In genomic region chr20:14948416-14948815, GRCh38 we compare ENCODE assay signal across 18 cellular contexts.
DNase-seq lines count a peak whose midpoint lies in the region; ATAC-seq lines count a peak whose summit lies in the region.
"Had no signal": no experiment of that assay in that cellular context is flagged by ENCODE, and none has a peak within 500 bp of the region (broad histone marks: within the 10 kb centered on the region; RNA-seq: fewer than 3 reads in every experiment).

No MANE protein-coding gene starts in this region.

- ATAC-seq in left lobe of liver (peak; percentile 89), Right ventricle myocardium inferior (no peak)
- no peak for ATAC-seq in activated T-cell treated with anti-CD3 and anti-CD28 coated beads, Interleukin-2, amount 50 U/mL, for 4 hours
- ATAC-seq: body of pancreas, left ventricle myocardium superior had no signal

- intact Hi-C loops in Right ventricle myocardium inferior (cut with DNase I) = no loop called here

- no peaks in the 10 kb centered on the region for H3K36me3 Mint-ChIP-seq in activated T-cell treated with anti-CD3 and anti-CD28 coated beads, Interleukin-2, amount 50 U/mL, for 4 hours (ENCODE audit: insufficient read depth)
- H3K36me3 Mint-ChIP-seq: CD14-positive monocyte had no signal

- no peaks in the 10 kb centered on the region for H3K4me1 Mint-ChIP-seq in activated T-cell treated with anti-CD3 and anti-CD28 coated beads, Interleukin-2, amount 50 U/mL, for 4 hours (ENCODE audit: low read depth)
- H3K4me1 Mint-ChIP-seq: CD14-positive monocyte had no signal

- peaks cover 4% of the 10 kb centered on the region for H3K9me3 Mint-ChIP-seq in activated T-cell treated with anti-CD3 and anti-CD28 coated beads, Interleukin-2, amount 50 U/mL, for 4 hours

- DNase-seq in DMS 273 (lab: John Stamatoyannopoulos, UW; ENCODE audit: unreplicated experiment) (peak; percentile 76), NAMALWA (ENCODE audit: low spot score) (peak; percentile 7), astrocyte of the hippocampus (ENCODE audit: low read depth, low spot score) (peak; percentile 5), left lobe of liver (ENCODE audit: low spot score) (no peak), Right ventricle myocardium inferior (ENCODE audit: missing footprints) (no peak), HuH-7 (ENCODE audit: low spot score) (no peak)
- DNase-seq in activated T-cell treated with anti-CD3 and anti-CD28 coated beads, Interleukin-2, amount 50 U/mL, for 4 hours = no peak
- no peak for DNase-seq in activated CD8-positive, alpha-beta memory T cell treated with anti-CD3 and anti-CD28 coated beads for 24 hours
- DNase-seq: activated CD8-positive, alpha-beta memory T cell treated with anti-CD3 and anti-CD28 coated beads, Interleukin-2, amount 50 U/mL, for 48 hours; HCEC 1CT; left ventricle myocardium superior; MG63; NCI-H526 treated with DMSO at 0.1 percent for 48 hours; occipital lobe; stimulated activated CD4-positive, alpha-beta T cell treated with anti-CD3 and anti-CD28 coated beads, Interleukin-1b, Interleukin-23, amount 100 ng/mL, for 48 hours; T-helper 2 cell had no signal

- H3K4me3 Mint-ChIP-seq in activated T-cell treated with anti-CD3 and anti-CD28 coated beads, Interleukin-2, amount 50 U/mL, for 4 hours = no peak overlapping the region
- H3K4me3 Mint-ChIP-seq: CD14-positive monocyte had no signal

- H3K27me3 Mint-ChIP-seq in activated T-cell treated with anti-CD3 and anti-CD28 coated beads, Interleukin-2, amount 50 U/mL, for 4 hours (ENCODE audit: low read depth) = no peaks in the 10 kb centered on the region

Comparison
In these comparisons a context has a peak if more than half of its experiments do, and no peak if none do; other contexts are left out.
1. DNase-seq: peak in DMS 273 (single experiment), NAMALWA (single experiment) and astrocyte of the hippocampus (single experiment); none in left lobe of liver (single experiment), Right ventricle myocardium inferior (single experiment), HuH-7 (single experiment), activated T-cell treated with anti-CD3 and anti-CD28 coated beads, Interleukin-2, amount 50 U/mL, for 4 hours (single experiment) and activated CD8-positive, alpha-beta memory T cell treated with anti-CD3 and anti-CD28 coated beads for 24 hours (single experiment).